18 cellular contexts compared by ENCODE assay signal in genomic region chr11:12183827-12184620, GRCh38.
DNase-seq lines count a peak whose midpoint lies in the region; ATAC-seq, FAIRE-seq and TF ChIP-seq lines count a peak whose summit lies in the region.
"Had no signal": no experiment of that assay in that cellular context is flagged by ENCODE, and none has a peak within 500 bp of the region (broad histone marks: within the 10 kb centered on the region; RNA-seq: fewer than 3 reads in every experiment).

No MANE protein-coding gene starts in this region.

- no peaks in the 10 kb centered on the region for H3K27me3 ChIP-seq in heart left ventricle
- no peaks in the 10 kb centered on the region for H3K27me3 ChIP-seq in astrocyte (ENCODE audit: insufficient read depth, low read length)
- H3K27me3 ChIP-seq in mesenchymal stem cell (ENCODE audit: control insufficient read depth in 1 of 2, insufficient read depth in 1 of 2, low read length in 2 of 2), result no peaks in the 10 kb centered on the region
- no peaks in the 10 kb centered on the region for H3K27me3 ChIP-seq in tibial artery

- no peak overlapping the region for H2BK15ac ChIP-seq in mesenchymal stem cell (ENCODE audit: low read depth, poor library complexity, severe bottlenecking)

- H3K4me3 ChIP-seq in heart left ventricle (no peak overlapping the region), astrocyte (ENCODE audit: insufficient read depth, low read depth, low read length) (no peak overlapping the region), mesenchymal stem cell (ENCODE audit: insufficient read depth in 1 of 2, low read depth in 1 of 2, low read length in 2 of 2) (no peak overlapping the region), tibial artery (no peak overlapping the region)

- H3K36me3 Mint-ChIP-seq in astrocyte (ENCODE audit: low read depth, unreplicated experiment), result peaks cover 38% of the 10 kb centered on the region
- H3K36me3 Mint-ChIP-seq: naive B cell had no signal

- H3K14ac ChIP-seq in mesenchymal stem cell (ENCODE audit: low read length in 2 of 2), result no peak overlapping the region

- H2BK12ac ChIP-seq in mesenchymal stem cell (ENCODE audit: low read length in 2 of 2), result peak overlapping the region; percentile 38 to 75

- H3K4me2 ChIP-seq in astrocyte (ENCODE audit: low read length) (peak overlapping the region; percentile 63), mesenchymal stem cell (ENCODE audit: low read length, poor library complexity, severe bottlenecking) (no peak overlapping the region)

- H3K9me3 ChIP-seq in heart left ventricle (no peaks in the 10 kb centered on the region), astrocyte (ENCODE audit: insufficient read depth, low read depth, low read length) (no peaks in the 10 kb centered on the region), mesenchymal stem cell (ENCODE audit: control insufficient read depth, low read length) (no peaks in the 10 kb centered on the region), tibial artery (no peaks in the 10 kb centered on the region)

- FAIRE-seq in astrocyte (lab: Jason Lieb, UNC), result no peak
- FAIRE-seq: colon, H54 had no signal

- H3K79me2 ChIP-seq in astrocyte (ENCODE audit: insufficient read depth, low read length), result peaks cover 80% of the 10 kb centered on the region
- H3K79me2 ChIP-seq: parathyroid adenoma had no signal

- no peaks in the 10 kb centered on the region for H4K20me1 ChIP-seq in astrocyte (ENCODE audit: insufficient read depth, low read length)

- H2BK120ac ChIP-seq in mesenchymal stem cell (ENCODE audit: low read depth, low read length), result no peak overlapping the region

- peak overlapping the region; percentile 98 for H3K27ac Mint-ChIP-seq in astrocyte (ENCODE audit: unreplicated experiment)
- H3K27ac Mint-ChIP-seq: activated CD4-positive, alpha-beta T cell treated with anti-CD3 and anti-CD28 coated beads, Interleukin-2, amount 10 ng/mL, durations not matched to agents 7 days and 5 days; CD4-positive, CD25-positive, alpha-beta regulatory T cell; naive B cell had no signal

- H3K4ac ChIP-seq in mesenchymal stem cell (ENCODE audit: low read depth in 1 of 2, low read length in 2 of 2), result peak overlapping the region in 1 of 2 experiments; percentile 16

- H3K4me1 Mint-ChIP-seq in astrocyte (ENCODE audit: low read depth, unreplicated experiment), result peaks cover 84% of the 10 kb centered on the region

- H3K27me3 Mint-ChIP-seq in astrocyte (ENCODE audit: low read depth, unreplicated experiment), result no peaks in the 10 kb centered on the region
- H3K27me3 Mint-ChIP-seq: activated CD4-positive, alpha-beta T cell treated with anti-CD3 and anti-CD28 coated beads, Interleukin-2, amount 10 ng/mL, durations not matched to agents 7 days and 5 days; CD4-positive, CD25-positive, alpha-beta regulatory T cell had no signal

- peak overlapping the region; percentile 58 to 72 for H3K18ac ChIP-seq in mesenchymal stem cell (ENCODE audit: low read depth in 1 of 2, low read length in 2 of 2)

- H3K4me1 ChIP-seq in heart left ventricle, result peaks cover 10 to 80% (median 56%) of the 10 kb centered on the region in 12 donors
- H3K4me1 ChIP-seq in astrocyte (ENCODE audit: insufficient read depth, low read length), result peaks cover 81% of the 10 kb centered on the region
- H3K4me1 ChIP-seq in mesenchymal stem cell (ENCODE audit: control insufficient read depth, insufficient read depth, low read depth, low read length), result peaks cover 37% of the 10 kb centered on the region
- peaks cover 0 to 99% (median 64%) of the 10 kb centered on the region in 4 donors for H3K4me1 ChIP-seq in tibial artery
- H3K4me1 ChIP-seq: parathyroid adenoma had no signal

- H3K27ac ChIP-seq in heart left ventricle (peak overlapping the region in 11 of 12 donors; percentile 60 to 84 (median 75)), astrocyte (ENCODE audit: low read depth, low read length) (peak overlapping the region; percentile 100), mesenchymal stem cell (ENCODE audit: low read length, poor library complexity, severe bottlenecking) (peak overlapping the region; percentile 89), tibial artery (peak overlapping the region; percentile 74 to 91)
- H3K27ac ChIP-seq: parathyroid adenoma had no signal

- peak overlapping the region; percentile 99 for H2AK5ac ChIP-seq in mesenchymal stem cell (ENCODE audit: low read length, severe bottlenecking)

- ATAC-seq in heart left ventricle, result no peak
- no peak for ATAC-seq in Right ventricle myocardium inferior

- H3K4me3 Mint-ChIP-seq in astrocyte (ENCODE audit: unreplicated experiment), result peak overlapping the region; percentile 16
- H3K4me3 Mint-ChIP-seq: activated CD4-positive, alpha-beta T cell treated with anti-CD3 and anti-CD28 coated beads, Interleukin-2, amount 10 ng/mL, durations not matched to agents 7 days and 5 days; CD4-positive, CD25-positive, alpha-beta regulatory T cell; naive B cell had no signal

- H3K9ac ChIP-seq in astrocyte (ENCODE audit: low read length) (peak overlapping the region; percentile 91), mesenchymal stem cell (ENCODE audit: low read length) (peak overlapping the region; percentile 28)
- H3K9ac ChIP-seq: parathyroid adenoma had no signal

- peak overlapping the region; percentile 65 for H4K8ac ChIP-seq in mesenchymal stem cell (ENCODE audit: low read length)

- H3K23ac ChIP-seq in mesenchymal stem cell (ENCODE audit: low read length in 2 of 2), result peak overlapping the region in 1 of 2 experiments; percentile 6

- peaks cover 20% of the 10 kb centered on the region for H3K79me1 ChIP-seq in mesenchymal stem cell (replicated peaks; ENCODE audit: low read length, poor library complexity, severe bottlenecking)

- peak overlapping the region; percentile 63 for H2BK5ac ChIP-seq in mesenchymal stem cell (ENCODE audit: low read depth, low read length, poor library complexity, severe bottlenecking)

- WGBS in heart left ventricle, 4 donors, result 93 to 100% (median 95%) methylated on average over 12 of the region's 12 CpGs
- WGBS in mesenchymal stem cell, result 84% methylated on average over 9 of the region's 12 CpGs

- no peak for DNase-seq in heart left ventricle
- DNase-seq in Right ventricle myocardium inferior (ENCODE audit: missing footprints), result no peak
- no peak for DNase-seq in astrocyte (ENCODE audit: low read depth)
- no peak for DNase-seq in mesenchymal stem cell
- DNase-seq in tibial artery, result no peak
- no peak for DNase-seq in DMS114 treated with DMSO at 0.1 percent for 48 hours (lab: John Stamatoyannopoulos, UW; ENCODE audit: unreplicated experiment)
- no peak for DNase-seq in NCI-H524 (lab: John Stamatoyannopoulos, UW)
- no peak for DNase-seq in mucosa of gallbladder (ENCODE audit: low spot score)
- DNase-seq: activated CD4-positive, alpha-beta T cell treated with anti-CD3 and anti-CD28 coated beads, Interleukin-2, amount 10 ng/mL, durations not matched to agents 7 days and 5 days; anterior cingulate cortex; CD4-positive, CD25-positive, alpha-beta regulatory T cell; DMS79; MM.1S; naive B cell; NCI-H146 had no signal

- H2AFZ ChIP-seq in astrocyte (ENCODE audit: low read depth, low read length) (no peak overlapping the region), mesenchymal stem cell (ENCODE audit: low read depth, low read length) (no peak overlapping the region)
- H2AFZ ChIP-seq: parathyroid adenoma had no signal

- H3K36me3 ChIP-seq in heart left ventricle, result peaks cover 0 to 12% (median 0%) of the 10 kb centered on the region in 9 donors
- peaks cover 26% of the 10 kb centered on the region for H3K36me3 ChIP-seq in astrocyte (ENCODE audit: insufficient read depth, low read length)
- peaks cover 5 to 7% of the 10 kb centered on the region in 2 experiments for H3K36me3 ChIP-seq in mesenchymal stem cell (ENCODE audit: control insufficient read depth in 1 of 2, insufficient read depth in 2 of 2, low read depth in 1 of 2, low read length in 2 of 2)
- peaks cover 0 to 5% (median 0%) of the 10 kb centered on the region in 3 donors for H3K36me3 ChIP-seq in tibial artery

- intact Hi-C loops in heart left ventricle (cut with DNase I), result loop anchor here in 2 of 10 donors (5.0 kb wide), 3 partner anchors 33 to 72 kb away; partner anchors contain the start of gene MICAL2 (in 1 of the 2)
- intact Hi-C loops in Right ventricle myocardium inferior (cut with DNase I), result loop anchor here (5.0 kb wide), 1 partner anchor 38 kb away; no protein-coding TSS in a partner anchor
- intact Hi-C loops in tibial artery (cut with DNase I; ENCODE audit: low total_unique reads), result no loop called here

- no peak for TF ChIP-seq CTCF in heart left ventricle (IDR thresholded peaks at IDR 0.05)
- no peak for TF ChIP-seq CTCF in astrocyte (IDR thresholded peaks at IDR 0.05; ENCODE audit: insufficient read depth, low read depth, low read length)
- TF ChIP-seq CTCF in tibial artery (IDR thresholded peaks at IDR 0.05), result no peak

- TF ChIP-seq POLR2A in heart left ventricle (IDR thresholded peaks at IDR 0.05), result no peak

- peak overlapping the region; percentile 65 for H4K91ac ChIP-seq in mesenchymal stem cell (ENCODE audit: low read length)

- H3K9me3 Mint-ChIP-seq in astrocyte (ENCODE audit: unreplicated experiment), result no peaks in the 10 kb centered on the region
- H3K9me3 Mint-ChIP-seq: activated CD4-positive, alpha-beta T cell treated with anti-CD3 and anti-CD28 coated beads, Interleukin-2, amount 10 ng/mL, durations not matched to agents 7 days and 5 days; CD4-positive, CD25-positive, alpha-beta regulatory T cell had no signal
